In the genomic region with DNA sequence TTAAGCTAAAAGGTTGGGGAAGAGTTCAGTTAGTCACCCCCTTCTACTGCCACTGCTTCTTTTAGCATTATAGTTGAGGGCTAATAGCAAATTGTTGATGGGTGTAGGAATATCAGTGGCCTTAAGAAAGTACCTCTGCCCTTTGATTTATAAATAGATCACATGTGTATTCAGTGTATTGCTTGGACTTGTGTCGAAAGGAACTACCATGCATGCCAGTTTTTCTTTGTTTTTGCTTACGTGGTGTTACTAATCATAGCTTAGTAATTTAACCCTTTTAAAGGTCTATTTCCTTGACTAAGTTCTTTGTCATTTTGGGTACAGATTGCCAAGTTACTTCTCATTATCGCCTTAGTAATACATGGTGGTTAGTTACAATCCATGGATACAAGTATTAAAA, we compare ENCODE assay signal across 14 cellular contexts.
DNase-seq lines count a peak whose midpoint lies in the region; ATAC-seq and TF ChIP-seq lines count a peak whose summit lies in the region.
"Had no signal": no experiment of that assay in that cellular context is flagged by ENCODE, and none has a peak within 500 bp of the region (broad histone marks: within the 10 kb centered on the region; RNA-seq: fewer than 3 reads in every experiment).

No MANE protein-coding gene starts in this region.

- no peaks in the 10 kb centered on the region for H3F3A ChIP-seq in GM23338 (replicated peaks; ENCODE audit: low read depth)

- TF ChIP-seq CTCF in GM23338 (conservative IDR thresholded peaks at IDR 0.05; ENCODE audit: low read depth in 2 of 2) (no peak), astrocyte of the cerebellum (IDR thresholded peaks at IDR 0.05; ENCODE audit: low read depth, low read length, missing control alignments) (no peak), gastroesophageal sphincter (IDR thresholded peaks at IDR 0.05) (no peak), sigmoid colon (IDR thresholded peaks at IDR 0.05) (no peak)

- no peaks in the 10 kb centered on the region for H3K36me3 ChIP-seq in GM23338 (ENCODE audit: insufficient read depth)
- H3K36me3 ChIP-seq in gastroesophageal sphincter = peaks cover 0 to 7% of the 10 kb centered on the region in 2 donors
- no peaks in the 10 kb centered on the region for H3K36me3 ChIP-seq in sigmoid colon

- H3K9me3 ChIP-seq in gastroesophageal sphincter = no peaks in the 10 kb centered on the region
- H3K9me3 ChIP-seq in sigmoid colon = no peaks in the 10 kb centered on the region

- no peaks in the 10 kb centered on the region for H3K9me2 ChIP-seq in GM23338 (ENCODE audit: insufficient read depth)

- H3K4me2 ChIP-seq in GM23338 = no peak overlapping the region
- H3K4me2 ChIP-seq: smooth muscle cell had no signal

- intact Hi-C loops in sigmoid colon (cut with DNase I) (no loop called here), left colon (cut with DNase I, micrococcal nuclease) (no loop called here)

- in situ Hi-C loops in astrocyte of the cerebellum (cut with HindIII; ENCODE audit: low sequenced_read_pairs) = no loop called here

- H3K4me1 ChIP-seq in GM23338 (ENCODE audit: insufficient read depth) = peaks cover 20% of the 10 kb centered on the region
- peaks cover 0 to 49% (median 5%) of the 10 kb centered on the region in 3 donors for H3K4me1 ChIP-seq in gastroesophageal sphincter
- peaks cover 0 to 53% (median 25%) of the 10 kb centered on the region in 4 donors for H3K4me1 ChIP-seq in sigmoid colon

- H3K27ac ChIP-seq in GM23338 (ENCODE audit: low read depth) = no peak overlapping the region
- H3K27ac ChIP-seq in gastroesophageal sphincter = peak overlapping the region; percentile 43 to 76 (median 54)
- peak overlapping the region; percentile 39 to 75 (median 49) for H3K27ac ChIP-seq in sigmoid colon
- H3K27ac ChIP-seq: HL-60 had no signal

- H2AFZ ChIP-seq in GM23338 = no peak overlapping the region

- H3K4me3 ChIP-seq in GM23338 = no peak overlapping the region
- no peak overlapping the region for H3K4me3 ChIP-seq in astrocyte of the cerebellum (ENCODE audit: low read depth, low read length)
- no peak overlapping the region for H3K4me3 ChIP-seq in gastroesophageal sphincter
- no peak overlapping the region for H3K4me3 ChIP-seq in sigmoid colon
- H3K4me3 ChIP-seq: smooth muscle cell had no signal

- H3K36me3 Mint-ChIP-seq in GM23338 (ENCODE audit: low read depth) = peaks cover 10% of the 10 kb centered on the region; the same call in 1 of the 3 replicates

- DNase-seq in GM23338 (ENCODE audit: low spot score) (no peak), astrocyte of the cerebellum (ENCODE audit: low read depth) (peak; percentile 57), sigmoid colon (no peak), left colon (no peak), cerebellar cortex (ENCODE audit: low spot score) (no peak)
- DNase-seq: activated CD8-positive, alpha-beta memory T cell treated with anti-CD3 and anti-CD28 coated beads for 24 hours; amygdala; glutamatergic neuron; NCI-H1417 had no signal

- no peak for TF ChIP-seq POLR2A in gastroesophageal sphincter (IDR thresholded peaks at IDR 0.05)
- TF ChIP-seq POLR2A in sigmoid colon (IDR thresholded peaks at IDR 0.05) = no peak

- H4K20me1 ChIP-seq in GM23338 (replicated peaks; ENCODE audit: insufficient read depth) = no peaks in the 10 kb centered on the region

- no peaks in the 10 kb centered on the region for H3K9me3 Mint-ChIP-seq in GM23338

- WGBS in gastroesophageal sphincter (ENCODE audit: low coverage in 1 of 2), 2 donors = 26 to 38% methylated on average over 3 of the region's 3 CpGs
- WGBS in sigmoid colon, 2 donors = 74 to 81% methylated on average over 3 of the region's 3 CpGs

- no peak overlapping the region for H3K4me3 Mint-ChIP-seq in GM23338

- no peaks in the 10 kb centered on the region for H3K79me2 ChIP-seq in GM23338 (replicated peaks; ENCODE audit: insufficient read depth)

- no peak for TF ChIP-seq EP300 in gastroesophageal sphincter (IDR thresholded peaks at IDR 0.05)
- no peak for TF ChIP-seq EP300 in sigmoid colon (IDR thresholded peaks at IDR 0.05)

- H3K4me1 Mint-ChIP-seq in GM23338 = peaks cover 13% of the 10 kb centered on the region; the same call in 2 of the 3 replicates

- H3K27me3 Mint-ChIP-seq in GM23338 (ENCODE audit: insufficient read depth, low read depth, poor library complexity) = peaks cover 1% of the 10 kb centered on the region

- ATAC-seq in GM23338 = no peak
- ATAC-seq in gastroesophageal sphincter = no peak
- ATAC-seq in left colon = no peak
- no peak for ATAC-seq in GM19463 (IDR thresholded peaks at IDR 0.05; ENCODE audit: unreplicated experiment)
- no peak for ATAC-seq in GM21825 (IDR thresholded peaks at IDR 0.05; ENCODE audit: unreplicated experiment)

- no peaks in the 10 kb centered on the region for H3K27me3 ChIP-seq in GM23338 (ENCODE audit: insufficient read depth)
- no peaks in the 10 kb centered on the region for H3K27me3 ChIP-seq in gastroesophageal sphincter
- no peaks in the 10 kb centered on the region for H3K27me3 ChIP-seq in sigmoid colon

- H3K27ac Mint-ChIP-seq in GM23338 = peak overlapping the region; percentile 19; the same call in 1 of the 2 replicates

TF ChIP-seq in GM23338, 12 proteins besides CTCF, POLR2A, EP300 and RAD21 (continues in another document):
- TF ChIP-seq EZH2phosphoT487 (IDR thresholded peaks at IDR 0.05; ENCODE audit: unreplicated experiment) (no peak), EZH2 (IDR thresholded peaks at IDR 0.05; ENCODE audit: low read depth, unreplicated experiment) (no peak), JUNB (IDR thresholded peaks at IDR 0.05; ENCODE audit: unreplicated experiment) (no peak)
- TF ChIP-seq, protein P1, sequence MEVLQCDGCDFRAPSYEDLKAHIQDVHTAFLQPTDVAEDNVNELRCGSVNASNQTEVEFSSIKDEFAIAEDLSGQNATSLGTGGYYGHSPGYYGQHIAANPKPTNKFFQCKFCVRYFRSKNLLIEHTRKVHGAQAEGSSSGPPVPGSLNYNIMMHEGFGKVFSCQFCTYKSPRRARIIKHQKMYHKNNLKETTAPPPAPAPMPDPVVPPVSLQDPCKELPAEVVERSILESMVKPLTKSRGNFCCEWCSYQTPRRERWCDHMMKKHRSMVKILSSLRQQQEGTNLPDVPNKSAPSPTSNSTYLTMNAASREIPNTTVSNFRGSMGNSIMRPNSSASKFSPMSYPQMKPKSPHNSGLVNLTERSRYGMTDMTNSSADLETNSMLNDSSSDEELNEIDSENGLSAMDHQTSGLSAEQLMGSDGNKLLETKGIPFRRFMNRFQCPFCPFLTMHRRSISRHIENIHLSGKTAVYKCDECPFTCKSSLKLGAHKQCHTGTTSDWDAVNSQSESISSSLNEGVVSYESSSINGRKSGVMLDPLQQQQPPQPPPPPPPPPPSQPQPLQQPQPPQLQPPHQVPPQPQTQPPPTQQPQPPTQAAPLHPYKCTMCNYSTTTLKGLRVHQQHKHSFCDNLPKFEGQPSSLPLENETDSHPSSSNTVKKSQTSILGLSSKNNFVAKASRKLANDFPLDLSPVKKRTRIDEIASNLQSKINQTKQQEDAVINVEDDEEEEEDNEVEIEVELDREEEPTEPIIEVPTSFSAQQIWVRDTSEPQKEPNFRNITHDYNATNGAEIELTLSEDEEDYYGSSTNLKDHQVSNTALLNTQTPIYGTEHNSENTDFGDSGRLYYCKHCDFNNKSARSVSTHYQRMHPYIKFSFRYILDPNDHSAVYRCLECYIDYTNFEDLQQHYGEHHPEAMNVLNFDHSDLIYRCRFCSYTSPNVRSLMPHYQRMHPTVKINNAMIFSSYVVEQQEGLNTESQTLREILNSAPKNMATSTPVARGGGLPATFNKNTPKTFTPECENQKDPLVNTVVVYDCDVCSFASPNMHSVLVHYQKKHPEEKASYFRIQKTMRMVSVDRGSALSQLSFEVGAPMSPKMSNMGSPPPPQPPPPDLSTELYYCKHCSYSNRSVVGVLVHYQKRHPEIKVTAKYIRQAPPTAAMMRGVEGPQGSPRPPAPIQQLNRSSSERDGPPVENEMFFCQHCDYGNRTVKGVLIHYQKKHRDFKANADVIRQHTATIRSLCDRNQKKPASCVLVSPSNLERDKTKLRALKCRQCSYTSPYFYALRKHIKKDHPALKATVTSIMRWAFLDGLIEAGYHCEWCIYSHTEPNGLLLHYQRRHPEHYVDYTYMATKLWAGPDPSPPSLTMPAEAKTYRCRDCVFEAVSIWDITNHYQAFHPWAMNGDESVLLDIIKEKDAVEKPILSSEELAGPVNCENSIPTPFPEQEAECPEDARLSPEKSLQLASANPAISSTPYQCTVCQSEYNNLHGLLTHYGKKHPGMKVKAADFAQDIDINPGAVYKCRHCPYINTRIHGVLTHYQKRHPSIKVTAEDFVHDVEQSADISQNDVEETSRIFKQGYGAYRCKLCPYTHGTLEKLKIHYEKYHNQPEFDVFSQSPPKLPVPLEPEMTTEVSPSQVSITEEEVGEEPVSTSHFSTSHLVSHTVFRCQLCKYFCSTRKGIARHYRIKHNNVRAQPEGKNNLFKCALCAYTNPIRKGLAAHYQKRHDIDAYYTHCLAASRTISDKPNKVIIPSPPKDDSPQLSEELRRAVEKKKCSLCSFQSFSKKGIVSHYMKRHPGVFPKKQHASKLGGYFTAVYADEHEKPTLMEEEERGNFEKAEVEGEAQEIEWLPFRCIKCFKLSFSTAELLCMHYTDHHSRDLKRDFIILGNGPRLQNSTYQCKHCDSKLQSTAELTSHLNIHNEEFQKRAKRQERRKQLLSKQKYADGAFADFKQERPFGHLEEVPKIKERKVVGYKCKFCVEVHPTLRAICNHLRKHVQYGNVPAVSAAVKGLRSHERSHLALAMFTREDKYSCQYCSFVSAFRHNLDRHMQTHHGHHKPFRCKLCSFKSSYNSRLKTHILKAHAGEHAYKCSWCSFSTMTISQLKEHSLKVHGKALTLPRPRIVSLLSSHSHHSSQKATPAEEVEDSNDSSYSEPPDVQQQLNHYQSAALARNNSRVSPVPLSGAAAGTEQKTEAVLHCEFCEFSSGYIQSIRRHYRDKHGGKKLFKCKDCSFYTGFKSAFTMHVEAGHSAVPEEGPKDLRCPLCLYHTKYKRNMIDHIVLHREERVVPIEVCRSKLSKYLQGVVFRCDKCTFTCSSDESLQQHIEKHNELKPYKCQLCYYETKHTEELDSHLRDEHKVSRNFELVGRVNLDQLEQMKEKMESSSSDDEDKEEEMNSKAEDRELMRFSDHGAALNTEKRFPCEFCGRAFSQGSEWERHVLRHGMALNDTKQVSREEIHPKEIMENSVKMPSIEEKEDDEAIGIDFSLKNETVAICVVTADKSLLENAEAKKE (CRISPR knock-in tag; IDR thresholded peaks at IDR 0.05) = no peak
